ENCODE assay signal across 1 cellular context in the genomic region with DNA sequence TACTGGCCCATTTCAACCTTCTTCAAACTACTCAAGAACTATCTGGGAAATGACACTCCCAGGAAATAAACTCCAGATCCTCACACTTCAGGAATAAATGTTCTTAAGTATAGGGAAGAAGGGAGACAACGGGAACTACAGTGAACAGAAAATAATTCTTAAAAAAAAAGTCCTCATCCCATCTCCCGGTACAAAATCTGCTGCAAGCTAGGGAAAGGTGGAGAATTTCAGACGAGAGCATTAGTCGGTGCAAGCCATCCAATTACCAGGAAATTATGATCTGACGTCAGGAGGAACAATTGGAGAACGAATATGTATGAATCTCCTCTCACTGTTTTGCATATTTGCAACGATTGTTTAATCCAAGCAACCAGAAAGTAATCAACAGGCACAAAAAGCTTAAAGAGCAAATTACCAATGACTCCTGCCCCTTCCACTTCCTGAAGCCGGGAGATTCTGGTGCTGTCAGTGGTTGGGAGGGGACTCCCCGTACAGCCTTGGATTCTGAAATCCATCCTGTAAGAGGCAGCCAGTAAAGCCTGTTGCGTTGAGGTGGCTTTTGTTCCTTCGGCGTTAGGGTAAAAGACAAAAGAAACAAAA.
A peak's percentile ranks its signal among the peaks of the same experiment; 100 is the strongest.
TF ChIP-seq lines count a peak whose summit lies in the region.

No MANE protein-coding gene starts in this region.

TF ChIP-seq in H1, 55 proteins besides CTCF, POLR2A, EP300 and RAD21:
- peak; percentile 74 for TF ChIP-seq SUZ12 (IDR thresholded peaks at IDR 0.05; ENCODE audit: low read length)
- no peak for TF ChIP-seq NRF1 (IDR thresholded peaks at IDR 0.05; ENCODE audit: low read depth, low read length)
- TF ChIP-seq TCF12 (IDR thresholded peaks at IDR 0.05; ENCODE audit: low read depth, low read length), result no peak
- TF ChIP-seq SAP30 (IDR thresholded peaks at IDR 0.05; ENCODE audit: insufficient read depth, insufficient replicate concordance, low read length), result no peak
- no peak for TF ChIP-seq JUN (IDR thresholded peaks at IDR 0.05; ENCODE audit: low read depth, low read length)
- no peak for TF ChIP-seq MAFK (IDR thresholded peaks at IDR 0.05; ENCODE audit: low read depth, low read length)
- TF ChIP-seq CEBPB (IDR thresholded peaks at IDR 0.05; ENCODE audit: low read depth, low read length), result no peak
- TF ChIP-seq NANOG (IDR thresholded peaks at IDR 0.05; ENCODE audit: insufficient read depth, low read depth, low read length, poor library complexity, severe bottlenecking), result no peak
- TF ChIP-seq CHD1 (IDR thresholded peaks at IDR 0.05; ENCODE audit: low read depth, low read length), result no peak
- no peak for TF ChIP-seq SP4 (IDR thresholded peaks at IDR 0.05; ENCODE audit: low read length)
- TF ChIP-seq RNF2 (IDR thresholded peaks at IDR 0.05; ENCODE audit: borderline replicate concordance, low read depth, low read length, missing control alignments, poor library complexity, severe bottlenecking), result peak; percentile 73
- TF ChIP-seq, protein P1, sequence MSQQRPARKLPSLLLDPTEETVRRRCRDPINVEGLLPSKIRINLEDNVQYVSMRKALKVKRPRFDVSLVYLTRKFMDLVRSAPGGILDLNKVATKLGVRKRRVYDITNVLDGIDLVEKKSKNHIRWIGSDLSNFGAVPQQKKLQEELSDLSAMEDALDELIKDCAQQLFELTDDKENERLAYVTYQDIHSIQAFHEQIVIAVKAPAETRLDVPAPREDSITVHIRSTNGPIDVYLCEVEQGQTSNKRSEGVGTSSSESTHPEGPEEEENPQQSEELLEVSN (IDR thresholded peaks at IDR 0.05), result no peak
- no peak for TF ChIP-seq TEAD4 (IDR thresholded peaks at IDR 0.05; ENCODE audit: low read depth, low read length)
- TF ChIP-seq, protein P2, sequence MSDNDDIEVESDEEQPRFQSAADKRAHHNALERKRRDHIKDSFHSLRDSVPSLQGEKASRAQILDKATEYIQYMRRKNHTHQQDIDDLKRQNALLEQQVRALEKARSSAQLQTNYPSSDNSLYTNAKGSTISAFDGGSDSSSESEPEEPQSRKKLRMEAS (IDR thresholded peaks at IDR 0.05), result no peak
- no peak for TF ChIP-seq BRCA1 (IDR thresholded peaks at IDR 0.05; ENCODE audit: low read depth, low read length)
- no peak for TF ChIP-seq SP1 (IDR thresholded peaks at IDR 0.05; ENCODE audit: low read depth, low read length)
- TF ChIP-seq GTF2F1 (IDR thresholded peaks at IDR 0.05; ENCODE audit: borderline replicate concordance, low read depth, low read length), result no peak
